In genomic region chr10:69477968-69478597, GRCh38 we compare ENCODE assay signal across 18 cellular contexts. TPM values are rescaled to one million over a fixed set of nuclear protein-coding genes. Genes with fewer than 3 reads are reported as not detected.
DNase-seq lines count a peak whose midpoint lies in the region; ATAC-seq and TF ChIP-seq lines count a peak whose summit lies in the region.
"Had no signal": no experiment of that assay in that cellular context is flagged by ENCODE, and none has a peak within 500 bp of the region (broad histone marks: within the 10 kb centered on the region; RNA-seq: fewer than 3 reads in every experiment).

No MANE protein-coding gene starts in this region.

- TF ChIP-seq EP300 in gastroesophageal sphincter (IDR thresholded peaks at IDR 0.05) (no peak), transverse colon (IDR thresholded peaks at IDR 0.05; ENCODE audit: low read depth) (no peak)

- intact Hi-C loops in ascending aorta (cut with DNase I), result no loop called here
- intact Hi-C loops in transverse colon (cut with DNase I; ENCODE audit: low total_unique reads), result no loop called here

- DNase-seq in ascending aorta (ENCODE audit: low spot score in 2 of 2), result no peak
- peak; percentile 84 for DNase-seq in pons (ENCODE audit: low spot score)
- no peak for DNase-seq in transverse colon
- no peak for DNase-seq in DMS79 (lab: John Stamatoyannopoulos, UW)
- DNase-seq: activated CD4-positive, alpha-beta T cell treated with anti-CD3 and anti-CD28 coated beads for 36 hours; activated naive CD4-positive, alpha-beta T cell treated with anti-CD3 and anti-CD28 coated beads, Interleukin-2, amount 50 U/mL, for 16 hours; activated T-cell treated with anti-CD3 and anti-CD28 coated beads, Interleukin-2, amount 50 U/mL, for 72 hours; heart left ventricle; left lung; MM.1S; NCI-H146; NCI-H748 treated with DMSO at 0.1 percent for 48 hours; right lobe of liver; trophoblast cell had no signal

- no peaks in the 10 kb centered on the region for H3K9me3 ChIP-seq in ascending aorta
- no peaks in the 10 kb centered on the region for H3K9me3 ChIP-seq in gastroesophageal sphincter
- no peaks in the 10 kb centered on the region for H3K9me3 ChIP-seq in transverse colon
- H3K9me3 ChIP-seq: heart left ventricle, left lung, right lobe of liver had no signal

- H3K36me3 ChIP-seq in ascending aorta, result no peaks in the 10 kb centered on the region
- no peaks in the 10 kb centered on the region for H3K36me3 ChIP-seq in gastroesophageal sphincter
- H3K36me3 ChIP-seq in transverse colon, result no peaks in the 10 kb centered on the region
- H3K36me3 ChIP-seq: heart left ventricle, left lung, right lobe of liver had no signal

- H3K27ac ChIP-seq in ascending aorta (peak overlapping the region; percentile 4 to 87), gastroesophageal sphincter (peak overlapping the region; percentile 60 to 90 (median 88)), transverse colon (peak overlapping the region; percentile 81 to 91 (median 87))
- H3K27ac ChIP-seq: right lobe of liver had no signal

- no peak overlapping the region for H3K4me3 ChIP-seq in ascending aorta
- no peak overlapping the region for H3K4me3 ChIP-seq in gastroesophageal sphincter
- H3K4me3 ChIP-seq in transverse colon, result no peak overlapping the region
- H3K4me3 ChIP-seq: heart left ventricle, left lung, right lobe of liver had no signal

- TF ChIP-seq CTCF in ascending aorta (IDR thresholded peaks at IDR 0.05) (no peak), gastroesophageal sphincter (IDR thresholded peaks at IDR 0.05) (no peak), transverse colon (IDR thresholded peaks at IDR 0.05) (no peak)

- H3K4me1 ChIP-seq in ascending aorta (peaks cover 20 to 31% of the 10 kb centered on the region in 2 donors), gastroesophageal sphincter (peaks cover 40 to 99% (median 64%) of the 10 kb centered on the region in 3 donors), transverse colon (peaks cover 49 to 96% (median 54%) of the 10 kb centered on the region in 4 donors)
- H3K4me1 ChIP-seq: right lobe of liver had no signal

- in situ Hi-C loops in transverse colon (cut with MboI; ENCODE audit: low pct_ligation_motif_present in 1 of 4, low pct_unique_long_range_greater_than_20kb in 1 of 4, low sequenced_read_pairs in 3 of 4), result no loop called here

- ATAC-seq in gastroesophageal sphincter (no peak), HG02870 (IDR thresholded peaks at IDR 0.05; ENCODE audit: unreplicated experiment) (no peak), GM21526 (IDR thresholded peaks at IDR 0.05; ENCODE audit: low FRiP score, unreplicated experiment) (no peak)
- ATAC-seq: activated CD4-positive, alpha-beta T cell treated with anti-CD3 and anti-CD28 coated beads for 36 hours; activated T-cell treated with anti-CD3 and anti-CD28 coated beads, Interleukin-2, amount 50 U/mL, for 72 hours; heart left ventricle; left lung; right lobe of liver; stimulated activated memory B cell treated with anti-CD40 and anti-IgM and Interleukin-4, amounts not matched to agents 10 μg/mL and 1 μg/mL and 100 μg/mL, for 72 hours had no signal

- H3K27me3 ChIP-seq in ascending aorta, result no peaks in the 10 kb centered on the region
- no peaks in the 10 kb centered on the region for H3K27me3 ChIP-seq in gastroesophageal sphincter
- H3K27me3 ChIP-seq in transverse colon, result no peaks in the 10 kb centered on the region
- H3K27me3 ChIP-seq: heart left ventricle, left lung, right lobe of liver had no signal

- WGBS in gastroesophageal sphincter (ENCODE audit: low coverage in 1 of 2), 2 donors, result 79 to 80% methylated on average over 3 to 6 of the region's 8 CpGs
- WGBS in transverse colon (ENCODE audit: low coverage in 1 of 2), 2 donors, result 69 to 86% methylated on average over 4 to 7 of the region's 8 CpGs

- TF ChIP-seq POLR2A in gastroesophageal sphincter (IDR thresholded peaks at IDR 0.05), result no peak
- no peak for TF ChIP-seq POLR2A in transverse colon (IDR thresholded peaks at IDR 0.05)

RNA-seq across cellular contexts. Expression of gene TSPAN15, which starts 26.8 kb away (rescaled TPM):
- total RNA-seq in ascending aorta (31.9 TPM), gastroesophageal sphincter (10 to 100 TPM; 51.9 to 66.7 (median 58.1) TPM), transverse colon (100 to 1,000 TPM in 3 of 4 donors, 10 to 100 TPM in 1; 97.7 to 152 (median 148) TPM)
